In the genomic region with DNA sequence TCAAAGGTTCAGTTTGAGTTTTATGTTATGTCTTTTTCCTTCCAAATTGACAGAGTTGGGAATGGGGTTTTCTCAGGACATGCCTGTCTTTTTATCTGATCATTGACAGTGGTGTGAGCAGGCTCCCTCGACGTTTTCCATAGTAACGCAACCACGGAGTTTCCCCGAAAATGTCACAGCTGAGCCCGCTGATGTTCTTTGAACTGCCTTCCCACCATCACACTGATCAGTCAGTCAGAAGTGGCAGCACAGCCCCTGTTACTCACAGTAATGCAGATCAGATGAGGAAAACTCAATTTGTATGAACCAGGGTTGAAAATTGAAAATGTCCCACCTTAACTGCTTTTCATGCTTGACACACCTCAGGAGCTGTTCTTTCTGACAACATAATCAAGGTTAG, we compare ENCODE assay signal across 21 cellular contexts.
A peak's percentile ranks its signal among the peaks of the same experiment; 100 is the strongest.
DNase-seq lines count a peak whose midpoint lies in the region; ATAC-seq and TF ChIP-seq lines count a peak whose summit lies in the region.
"Had no signal": no experiment of that assay in that cellular context is flagged by ENCODE, and none has a peak within 500 bp of the region (broad histone marks: within the 10 kb centered on the region; RNA-seq: fewer than 3 reads in every experiment).

No MANE protein-coding gene starts in this region.

- no peaks in the 10 kb centered on the region for H3K27me3 Mint-ChIP-seq in activated naive CD4-positive, alpha-beta T cell treated with anti-CD3 and anti-CD28 coated beads for 36 hours (ENCODE audit: low read depth)
- H3K27me3 Mint-ChIP-seq in activated naive CD8-positive, alpha-beta T cell treated with anti-CD3 and anti-CD28 coated beads, Interleukin-2, amount 50 U/mL, for 24 hours = no peaks in the 10 kb centered on the region
- H3K27me3 Mint-ChIP-seq: CD4-positive, alpha-beta T cell had no signal

- ATAC-seq in activated naive CD8-positive, alpha-beta T cell treated with anti-CD3 and anti-CD28 coated beads, Interleukin-2, amount 50 U/mL, for 24 hours = peak; percentile 72
- ATAC-seq in HG02678 (IDR thresholded peaks at IDR 0.05; ENCODE audit: unreplicated experiment) = no peak
- ATAC-seq: PC-3 had no signal

- H3K36me3 ChIP-seq in OCI-LY3 (replicated peaks; ENCODE audit: low read depth, low read length) = no peaks in the 10 kb centered on the region
- no peaks in the 10 kb centered on the region for H3K36me3 ChIP-seq in sigmoid colon
- H3K36me3 ChIP-seq: BLaER1, MG63 had no signal

- no peak overlapping the region for H3K9ac ChIP-seq in OCI-LY3 (ENCODE audit: low read length)
- H3K9ac ChIP-seq: BLaER1 had no signal

- H3K27ac ChIP-seq in OCI-LY3 (ENCODE audit: low read length) (no peak overlapping the region), sigmoid colon (no peak overlapping the region)
- H3K27ac ChIP-seq: BLaER1, RWPE1 had no signal

- H3K36me3 Mint-ChIP-seq in activated naive CD4-positive, alpha-beta T cell treated with anti-CD3 and anti-CD28 coated beads for 36 hours (ENCODE audit: low read depth) = no peaks in the 10 kb centered on the region
- H3K36me3 Mint-ChIP-seq in activated naive CD8-positive, alpha-beta T cell treated with anti-CD3 and anti-CD28 coated beads, Interleukin-2, amount 50 U/mL, for 24 hours (ENCODE audit: low read depth) = no peaks in the 10 kb centered on the region

- H3K9me3 ChIP-seq in OCI-LY3 (ENCODE audit: insufficient read depth, low read length) (no peaks in the 10 kb centered on the region), sigmoid colon (no peaks in the 10 kb centered on the region)
- H3K9me3 ChIP-seq: BLaER1, MG63 had no signal

- no peak overlapping the region for H3K4me3 Mint-ChIP-seq in activated naive CD4-positive, alpha-beta T cell treated with anti-CD3 and anti-CD28 coated beads for 36 hours
- no peak overlapping the region for H3K4me3 Mint-ChIP-seq in activated naive CD8-positive, alpha-beta T cell treated with anti-CD3 and anti-CD28 coated beads, Interleukin-2, amount 50 U/mL, for 24 hours
- H3K4me3 Mint-ChIP-seq: CD4-positive, alpha-beta T cell had no signal

- H3K27me3 ChIP-seq in OCI-LY3 (ENCODE audit: low read depth, low read length) (no peaks in the 10 kb centered on the region), sigmoid colon (no peaks in the 10 kb centered on the region)
- H3K27me3 ChIP-seq: BLaER1, MG63 had no signal

- H3K4me3 ChIP-seq in OCI-LY3 (ENCODE audit: low read length) = no peak overlapping the region
- H3K4me3 ChIP-seq in sigmoid colon = no peak overlapping the region
- H3K4me3 ChIP-seq: BLaER1, MG63 had no signal

- intact Hi-C loops in activated naive CD4-positive, alpha-beta T cell treated with anti-CD3 and anti-CD28 coated beads for 36 hours (cut with micrococcal nuclease) = no loop called here
- intact Hi-C loops in sigmoid colon (cut with DNase I) = no loop called here

- no peak overlapping the region for H3K27ac Mint-ChIP-seq in activated naive CD4-positive, alpha-beta T cell treated with anti-CD3 and anti-CD28 coated beads for 36 hours
- no peak overlapping the region for H3K27ac Mint-ChIP-seq in activated naive CD8-positive, alpha-beta T cell treated with anti-CD3 and anti-CD28 coated beads, Interleukin-2, amount 50 U/mL, for 24 hours
- H3K27ac Mint-ChIP-seq: CD4-positive, alpha-beta T cell had no signal

- no peak for TF ChIP-seq POLR2A in sigmoid colon (IDR thresholded peaks at IDR 0.05)

- peak overlapping the region; percentile 25 for H3K4me2 ChIP-seq in OCI-LY3 (ENCODE audit: low read length)
- H3K4me2 ChIP-seq: BLaER1 had no signal

- WGBS in sigmoid colon, 2 donors = 78 to 96% methylated on average over 6 of the region's 6 CpGs

- TF ChIP-seq EP300 in sigmoid colon (IDR thresholded peaks at IDR 0.05) = no peak

- no peaks in the 10 kb centered on the region for H4K20me1 ChIP-seq in OCI-LY3 (ENCODE audit: insufficient read depth, low read length)
- H4K20me1 ChIP-seq: BLaER1 had no signal

- H3K9me3 Mint-ChIP-seq in activated naive CD4-positive, alpha-beta T cell treated with anti-CD3 and anti-CD28 coated beads for 36 hours = no peaks in the 10 kb centered on the region
- H3K9me3 Mint-ChIP-seq in activated naive CD8-positive, alpha-beta T cell treated with anti-CD3 and anti-CD28 coated beads, Interleukin-2, amount 50 U/mL, for 24 hours = no peaks in the 10 kb centered on the region
- H3K9me3 Mint-ChIP-seq: CD4-positive, alpha-beta T cell had no signal

- H2AFZ ChIP-seq in OCI-LY3 (ENCODE audit: low read depth, low read length) = no peak overlapping the region

- CTCF ChIA-PET in activated naive CD4-positive, alpha-beta T cell treated with anti-CD3 and anti-CD28 coated beads for 36 hours (lab: Charles Lee) = no interaction called here

- TF ChIP-seq CTCF in OCI-LY3 (IDR thresholded peaks at IDR 0.05; ENCODE audit: low read depth, low read length) = no peak
- no peak for TF ChIP-seq CTCF in sigmoid colon (IDR thresholded peaks at IDR 0.05)

- no peaks in the 10 kb centered on the region for H3K79me2 ChIP-seq in OCI-LY3 (ENCODE audit: low read length)

- H3K4me1 ChIP-seq in OCI-LY3 (ENCODE audit: low read length) (peaks cover 10% of the 10 kb centered on the region), sigmoid colon (no peaks in the 10 kb centered on the region)

- DNase-seq in activated naive CD4-positive, alpha-beta T cell treated with anti-CD3 and anti-CD28 coated beads for 36 hours = peak; percentile 33
- DNase-seq in activated naive CD4-positive, alpha-beta T cell (lab: John Stamatoyannopoulos, UW) = no peak
- DNase-seq in Daoy (ENCODE audit: low read depth) = peak; percentile 12
- peak; percentile 8 for DNase-seq in activated naive CD8-positive, alpha-beta T cell treated with anti-CD3 and anti-CD28 coated beads, Interleukin-2, amount 50 U/mL, for 24 hours
- DNase-seq in sigmoid colon = no peak
- DNase-seq: CD4-positive, alpha-beta T cell; COR-L47; DMS79; H7; Kasumi-1; MG63; NCI-H1417 treated with DMSO at 0.1 percent for 48 hours; NCI-H187; NCI-H446; NCI-H526 treated with DMSO at 0.1 percent for 48 hours; PC-3; SIG-M5 had no signal

- peaks cover 28% of the 10 kb centered on the region for H3K4me1 Mint-ChIP-seq in activated naive CD4-positive, alpha-beta T cell treated with anti-CD3 and anti-CD28 coated beads for 36 hours (ENCODE audit: low read depth)
- peaks cover 27% of the 10 kb centered on the region for H3K4me1 Mint-ChIP-seq in activated naive CD8-positive, alpha-beta T cell treated with anti-CD3 and anti-CD28 coated beads, Interleukin-2, amount 50 U/mL, for 24 hours

Comparison
In these comparisons a context has a peak if more than half of its experiments do, and no peak if none do; other contexts are left out.
1. DNase-seq: peak in activated naive CD4-positive, alpha-beta T cell treated with anti-CD3 and anti-CD28 coated beads for 36 hours (single experiment), Daoy (single experiment) and activated naive CD8-positive, alpha-beta T cell treated with anti-CD3 and anti-CD28 coated beads, Interleukin-2, amount 50 U/mL, for 24 hours (single experiment); none in activated naive CD4-positive, alpha-beta T cell (0 of 4) and sigmoid colon (single experiment).